16 cellular contexts compared by ENCODE assay signal in the genomic region with DNA sequence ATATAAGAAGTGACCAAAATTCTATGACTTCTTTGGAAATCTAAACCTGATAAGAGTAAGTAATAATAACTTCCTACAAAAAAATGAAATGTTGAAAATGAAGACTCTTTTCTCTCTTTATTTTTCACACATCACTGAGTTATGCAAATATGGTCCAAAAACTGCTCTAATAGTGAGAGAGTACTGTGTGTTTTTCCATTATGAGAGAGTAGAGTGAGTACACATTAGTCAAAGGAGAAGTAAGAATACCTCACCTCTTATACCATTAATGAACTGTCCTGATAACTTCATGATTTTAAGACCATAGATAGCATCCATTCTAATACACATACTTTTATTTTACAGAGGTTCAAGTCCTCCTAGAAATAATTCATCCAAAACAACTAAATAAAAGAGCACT.
DNase-seq lines count a peak whose midpoint lies in the region; ATAC-seq and FAIRE-seq lines count a peak whose summit lies in the region.
"Had no signal": no experiment of that assay in that cellular context is flagged by ENCODE, and none has a peak within 500 bp of the region (broad histone marks: within the 10 kb centered on the region; RNA-seq: fewer than 3 reads in every experiment).

No MANE protein-coding gene starts in this region.

- DNase-seq in glomerular visceral epithelial cell (ENCODE audit: extremely low spot score) (no peak), GM19239 (ENCODE audit: insufficient read length, low spot score) (no peak)
- no peak for DNase-seq in stimulated activated CD4-positive, alpha-beta T cell treated with anti-CD3 and anti-CD28 coated beads, Interleukin-4, amount 100 ng/mL, for 24 hours
- DNase-seq: COR-L47, H7, KBM-7, NCI-H1436, NCI-H2029 treated with DMSO at 0.1 percent for 48 hours, NCI-H2171 treated with DMSO at 0.1 percent for 48 hours, NCI-H446 treated with DMSO at 0.1 percent for 48 hours, NCI-H774 had no signal

- no peak for FAIRE-seq in GM19239 (lab: Jason Lieb, UNC)

- ATAC-seq in GM18858 (IDR thresholded peaks at IDR 0.05; ENCODE audit: unreplicated experiment) = peak; percentile 73
- peak; percentile 58 for ATAC-seq in HG02623 (IDR thresholded peaks at IDR 0.05; ENCODE audit: unreplicated experiment)
- peak; percentile 57 for ATAC-seq in HG03354 (IDR thresholded peaks at IDR 0.05; ENCODE audit: poor library complexity, severe bottlenecking, unreplicated experiment)
- ATAC-seq in HG03159 (IDR thresholded peaks at IDR 0.05; ENCODE audit: unreplicated experiment) = no peak
- ATAC-seq: Panc1 had no signal
